ENCODE assay signal across 8 cellular contexts in genomic region chr4:75723117-75723801, GRCh38. TPM values are rescaled to one million over a fixed set of nuclear protein-coding genes. Genes with fewer than 3 reads are reported as not detected.
DNase-seq lines count a peak whose midpoint lies in the region; ATAC-seq, FAIRE-seq and TF ChIP-seq lines count a peak whose summit lies in the region.

No MANE protein-coding gene starts in this region.

- TF ChIP-seq CTCF in CD4-positive, alpha-beta T cell (IDR thresholded peaks at IDR 0.05), result no peak
- TF ChIP-seq CTCF in adrenal gland (IDR thresholded peaks at IDR 0.05) (no peak), kidney (IDR thresholded peaks at IDR 0.05; ENCODE audit: borderline replicate concordance, extremely low read depth, insufficient read depth) (no peak)

- H3K9me3 Mint-ChIP-seq in CD4-positive, alpha-beta T cell, result no peaks in the 10 kb centered on the region
- no peaks in the 10 kb centered on the region for H3K9me3 Mint-ChIP-seq in stimulated activated naive CD8-positive, alpha-beta T cell treated with anti-CD3 and anti-CD28 coated beads, Interleukin-15, amount 100 ng/mL, for 72 hours

- intact Hi-C loops in CD4-positive, alpha-beta T cell (cut with DNase I, micrococcal nuclease), result loop anchor here (1.0 to 5.0 kb wide), 2 partner anchors 51 to 1269 kb away; no protein-coding TSS in a partner anchor
- intact Hi-C loops in adrenal gland (cut with DNase I), result loop anchor here in 1 of 2 donors (10.0 kb wide), 1 partner anchor 48 kb away; the partner anchor contains the start of gene G3BP2
- intact Hi-C loops in kidney (cut with DNase I), result no loop called here

- H3K9me3 ChIP-seq in CD4-positive, alpha-beta T cell (ENCODE audit: control insufficient read depth, low read length), result no peaks in the 10 kb centered on the region
- H3K9me3 ChIP-seq in adrenal gland (replicated peaks in 1 of 3), result no peaks in the 10 kb centered on the region
- H3K9me3 ChIP-seq in kidney (ENCODE audit: control insufficient read depth in 1 of 2, low read length in 2 of 2), result no peaks in the 10 kb centered on the region

- H3K4me1 ChIP-seq in adrenal gland (replicated peaks in 1 of 2), result peaks cover 19 to 41% of the 10 kb centered on the region in 2 donors
- H3K4me1 ChIP-seq in kidney (ENCODE audit: control insufficient read depth in 1 of 2, insufficient read depth in 1 of 2, low read depth in 1 of 2, low read length in 2 of 2), result peaks cover 14 to 15% of the 10 kb centered on the region in 2 donors

- TF ChIP-seq POLR2A in adrenal gland (IDR thresholded peaks at IDR 0.05), result no peak

- CTCF ChIA-PET in CD4-positive, alpha-beta T cell (lab: Charles Lee), result interaction anchor here (0.8 to 2.8 kb wide), 26 partner anchors 9 to 210 kb away, joined by 3 to 17 read pairs (median 4); partner anchors contain the start of genes CDKL2, G3BP2, RCHY1 and THAP6

- no peak for DNase-seq in CD4-positive, alpha-beta T cell
- no peak for DNase-seq in Jurkat, Clone E6-1 (ENCODE audit: low read depth, low spot score)
- DNase-seq in adrenal gland (no peak), kidney (no peak), mesenteric fat pad (ENCODE audit: low spot score) (no peak), NCI-H510A (lab: John Stamatoyannopoulos, UW) (no peak)
- DNase-seq in stimulated activated naive CD8-positive, alpha-beta T cell treated with anti-CD3 and anti-CD28 coated beads, Interleukin-15, amount 100 ng/mL, for 72 hours, result no peak

- H3K4me3 Mint-ChIP-seq in CD4-positive, alpha-beta T cell, result peak overlapping the region; percentile 99
- peak overlapping the region; percentile 99 for H3K4me3 Mint-ChIP-seq in stimulated activated naive CD8-positive, alpha-beta T cell treated with anti-CD3 and anti-CD28 coated beads, Interleukin-15, amount 100 ng/mL, for 72 hours

- no peak for ATAC-seq in CD4-positive, alpha-beta T cell (ENCODE audit: poor library complexity)
- ATAC-seq in stimulated activated naive CD8-positive, alpha-beta T cell treated with anti-CD3 and anti-CD28 coated beads, Interleukin-15, amount 100 ng/mL, for 72 hours, result no peak
- ATAC-seq in HG02840 (IDR thresholded peaks at IDR 0.05; ENCODE audit: low FRiP score, unreplicated experiment), result no peak

- H3K4me3 ChIP-seq in Jurkat, Clone E6-1 (ENCODE audit: low read length), result peak overlapping the region; percentile 96
- H3K4me3 ChIP-seq in adrenal gland (peak overlapping the region in 2 of 4 donors; percentile 66 to 86), kidney (ENCODE audit: low read length in 2 of 2) (peak overlapping the region; percentile 87 to 99)

- H3K36me3 ChIP-seq in adrenal gland (replicated peaks in 1 of 2), result no peaks in the 10 kb centered on the region
- H3K36me3 ChIP-seq in kidney (ENCODE audit: control insufficient read depth in 1 of 2, insufficient read depth in 2 of 2, low read length in 2 of 2), result no peaks in the 10 kb centered on the region

- H3K27me3 ChIP-seq in CD4-positive, alpha-beta T cell (ENCODE audit: control insufficient read depth, insufficient read depth, low read length), result no peaks in the 10 kb centered on the region
- H3K27me3 ChIP-seq in adrenal gland, result no peaks in the 10 kb centered on the region

- POLR2A ChIA-PET in CD4-positive, alpha-beta T cell (lab: Charles Lee), result interaction anchor here (1.0 to 4.7 kb wide), 18 partner anchors 8 to 217 kb away, joined by 3 to 175 read pairs (median 6); partner anchors contain the start of genes CDKL2, G3BP2, NAAA and RCHY1

- H3K9ac ChIP-seq in kidney (ENCODE audit: low read length in 2 of 2), result peak overlapping the region; percentile 86 to 99

- no peaks in the 10 kb centered on the region for H3K27me3 Mint-ChIP-seq in CD4-positive, alpha-beta T cell
- no peaks in the 10 kb centered on the region for H3K27me3 Mint-ChIP-seq in stimulated activated naive CD8-positive, alpha-beta T cell treated with anti-CD3 and anti-CD28 coated beads, Interleukin-15, amount 100 ng/mL, for 72 hours

- H3K27ac Mint-ChIP-seq in CD4-positive, alpha-beta T cell, result peak overlapping the region; percentile 95
- peak overlapping the region; percentile 99 to 100 for H3K27ac Mint-ChIP-seq in stimulated activated naive CD8-positive, alpha-beta T cell treated with anti-CD3 and anti-CD28 coated beads, Interleukin-15, amount 100 ng/mL, for 72 hours

- H3K27ac ChIP-seq in CD4-positive, alpha-beta T cell (ENCODE audit: low read depth, low read length), result peak overlapping the region; percentile 65
- peak overlapping the region in 4 of 5 donors; percentile 97 to 99 (median 99) for H3K27ac ChIP-seq in adrenal gland
- H3K27ac ChIP-seq in kidney (ENCODE audit: low read depth in 2 of 2, low read length in 2 of 2), result peak overlapping the region; percentile 84 to 96

- peaks cover 29% of the 10 kb centered on the region for H3K36me3 Mint-ChIP-seq in CD4-positive, alpha-beta T cell (ENCODE audit: low read depth)

- peaks cover 62% of the 10 kb centered on the region for H3K4me1 Mint-ChIP-seq in CD4-positive, alpha-beta T cell (ENCODE audit: low read depth)
- peaks cover 48% of the 10 kb centered on the region for H3K4me1 Mint-ChIP-seq in stimulated activated naive CD8-positive, alpha-beta T cell treated with anti-CD3 and anti-CD28 coated beads, Interleukin-15, amount 100 ng/mL, for 72 hours

- FAIRE-seq in kidney (lab: Jason Lieb, UNC), result no peak

- 1 to 3% (median 3%) methylated on average over 3 of the region's 3 CpGs for WGBS in adrenal gland, 4 donors

RNA-seq across cellular contexts. Expression of gene USO1, which starts 1.1 kb away (rescaled TPM):
- 10 to 100 TPM; 10.5 to 10.9 TPM for total RNA-seq in CD4-positive, alpha-beta T cell
- polyA plus RNA-seq in Jurkat, Clone E6-1 (2012; ENCODE audit: insufficient read depth, insufficient read length), result 31.8 TPM
- total RNA-seq in adrenal gland (10 to 100 TPM; 55.3 to 81.3 (median 69.8) TPM), kidney (49.6 TPM), mesenteric fat pad (68.7 TPM)
- polyA plus RNA-seq in adrenal gland (100 to 1,000 TPM in 1 of 3 donors, 10 to 100 TPM in 2; 27.4 to 102 (median 29.4) TPM), kidney (ENCODE audit: insufficient read depth, low read depth, low replicate concordance) (23.2 TPM)

RNA-seq across cellular contexts. Expression of gene G3BP2, which starts 50.0 kb away (rescaled TPM):
- total RNA-seq in CD4-positive, alpha-beta T cell, result 100 to 1,000 TPM; 319 to 322 TPM
- 101 TPM for polyA plus RNA-seq in Jurkat, Clone E6-1 (2012; ENCODE audit: insufficient read depth, insufficient read length)
- total RNA-seq in adrenal gland (100 to 1,000 TPM in 7 of 8 donors, 10 to 100 TPM in 1; 80.4 to 215 (median 114) TPM), kidney (111 TPM), mesenteric fat pad (72.6 TPM)
- polyA plus RNA-seq in adrenal gland (100 to 1,000 TPM in 1 of 3 donors, 10 to 100 TPM in 2; 10.0 to 167 (median 22.6) TPM), kidney (ENCODE audit: insufficient read depth, low read depth, low replicate concordance) (31.4 TPM)
